In the genomic region with DNA sequence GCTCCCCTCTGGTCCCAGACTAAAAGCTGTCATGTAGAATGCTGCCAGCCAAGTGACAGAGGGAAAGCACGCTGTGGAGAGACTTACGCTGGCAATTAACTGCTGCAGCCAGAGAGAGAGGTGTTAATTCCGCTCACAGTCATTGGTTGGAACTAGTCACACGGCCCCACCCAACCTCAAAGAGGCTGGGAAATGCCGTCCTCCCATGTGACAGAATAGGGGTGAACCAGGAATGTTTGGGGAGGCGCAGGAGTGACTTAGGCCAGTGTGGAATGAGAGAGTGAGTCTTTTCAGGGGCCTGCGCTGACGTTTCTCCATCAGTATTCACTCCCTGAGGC, we compare ENCODE assay signal across 1 cellular context.
TF ChIP-seq lines count a peak whose summit lies in the region.

No MANE protein-coding gene starts in this region.

TF ChIP-seq in IMR-90, 13 proteins besides CTCF, POLR2A, EP300 and RAD21 (continued from another document):
- TF ChIP-seq CEBPB (IDR thresholded peaks at IDR 0.05; ENCODE audit: low read depth, low read length): no peak
